Comparison of ENCODE assay signal across 8 cellular contexts in genomic region chr4:101279377-101279871, GRCh38.
DNase-seq lines count a peak whose midpoint lies in the region; ATAC-seq and TF ChIP-seq lines count a peak whose summit lies in the region.

No MANE protein-coding gene starts in this region.

- TF ChIP-seq CTCF in gastroesophageal sphincter (IDR thresholded peaks at IDR 0.05), result no peak
- TF ChIP-seq CTCF in progenitor cell of endocrine pancreas (IDR thresholded peaks at IDR 0.05; ENCODE audit: unreplicated experiment), result no peak

- no peak for TF ChIP-seq EP300 in gastroesophageal sphincter (IDR thresholded peaks at IDR 0.05)

- H3K4me3 Mint-ChIP-seq in progenitor cell of endocrine pancreas (ENCODE audit: low read depth), result no peak overlapping the region

- WGBS in gastroesophageal sphincter (ENCODE audit: low coverage in 1 of 2), 2 donors, result 19 to 37% methylated on average over 3 of the region's 3 CpGs

- peaks cover 32% of the 10 kb centered on the region for H3K4me1 Mint-ChIP-seq in progenitor cell of endocrine pancreas (ENCODE audit: low read depth)

- no peaks in the 10 kb centered on the region for H3K9me3 Mint-ChIP-seq in progenitor cell of endocrine pancreas (ENCODE audit: low read depth)

- no peaks in the 10 kb centered on the region for H3K27me3 ChIP-seq in gastroesophageal sphincter

- H3K4me3 ChIP-seq in gastroesophageal sphincter, result no peak overlapping the region

- no peaks in the 10 kb centered on the region for H3K27me3 Mint-ChIP-seq in progenitor cell of endocrine pancreas

- peaks cover 0 to 21% (median 0%) of the 10 kb centered on the region in 3 donors for H3K4me1 ChIP-seq in gastroesophageal sphincter

- H3K27ac Mint-ChIP-seq in progenitor cell of endocrine pancreas, result no peak overlapping the region

- no peak for TF ChIP-seq POLR2A in gastroesophageal sphincter (IDR thresholded peaks at IDR 0.05)

- H3K27ac ChIP-seq in gastroesophageal sphincter, result no peak overlapping the region

- DNase-seq in OCI-M1 (lab: John Stamatoyannopoulos, UW), result peak; percentile 92
- DNase-seq in stimulated activated naive CD8-positive, alpha-beta T cell treated with anti-CD3 and anti-CD28 coated beads, Interleukin-15, Interleukin-2, amounts not matched to agents 100 U/mL and 50 U/mL, for 24 hours, result no peak
- no peak for DNase-seq in middle frontal gyrus (ENCODE audit: extremely low spot score, low spot score)
- DNase-seq in progenitor cell of endocrine pancreas (ENCODE audit: low spot score, unreplicated experiment), result no peak
- DNase-seq in NCI-H1105 (lab: John Stamatoyannopoulos, UW), result no peak

- no peaks in the 10 kb centered on the region for H3K36me3 ChIP-seq in gastroesophageal sphincter

- H3K36me3 Mint-ChIP-seq in progenitor cell of endocrine pancreas (ENCODE audit: insufficient read depth), result no peaks in the 10 kb centered on the region

- ATAC-seq in GM18520 (IDR thresholded peaks at IDR 0.05; ENCODE audit: unreplicated experiment) (peak; percentile 47), HG02610 (IDR thresholded peaks at IDR 0.05; ENCODE audit: unreplicated experiment) (peak; percentile 83), gastroesophageal sphincter (peak; percentile 74)
- peak; percentile 45 for ATAC-seq in stimulated activated naive CD8-positive, alpha-beta T cell treated with anti-CD3 and anti-CD28 coated beads, Interleukin-15, Interleukin-2, amounts not matched to agents 100 U/mL and 50 U/mL, for 24 hours

- no peaks in the 10 kb centered on the region for H3K9me3 ChIP-seq in gastroesophageal sphincter
